9 cellular contexts compared by ENCODE assay signal in genomic region chr21:42525228-42525604, GRCh38. TPM values are rescaled to one million over a fixed set of nuclear protein-coding genes. Genes with fewer than 3 reads are reported as not detected.
A peak's percentile ranks its signal among the peaks of the same experiment; 100 is the strongest.
DNase-seq lines count a peak whose midpoint lies in the region; ATAC-seq, FAIRE-seq and TF ChIP-seq lines count a peak whose summit lies in the region.
"Had no signal": no experiment of that assay in that cellular context is flagged by ENCODE, and none has a peak within 500 bp of the region (broad histone marks: within the 10 kb centered on the region; RNA-seq: fewer than 3 reads in every experiment).

No MANE protein-coding gene starts in this region.

- DNase-seq in GM12878 (ENCODE audit: low read depth, low spot score) (no peak), mesothelial cell of epicardium (ENCODE audit: low spot score in 2 of 2, unreplicated experiment in 2 of 2) (no peak), AG08395 (ENCODE audit: low spot score) (no peak), foreskin fibroblast (no peak)
- DNase-seq in stimulated activated CD4-positive, alpha-beta T cell treated with anti-CD3 and anti-CD28 coated beads, Interleukin-2, amount 100 ng/mL, for 24 hours = no peak
- DNase-seq in stimulated activated naive CD4-positive, alpha-beta T cell treated with Interleukin-2 at 50 U/mL for 16 hours (lab: John Stamatoyannopoulos, UW) = no peak

- no peaks in the 10 kb centered on the region for H3K27me3 ChIP-seq in GM12878 (replicated peaks in 1 of 2; ENCODE audit: control insufficient read depth in 2 of 2, insufficient read depth in 2 of 2, low read length in 1 of 2)

- intact Hi-C loops in GM12878 (cut with micrococcal nuclease; ENCODE audit: unreplicated experiment) = no loop called here

- 0 out of 2 replicates have a peak overlapping the region, but pooled peaks have one; percentile 13 for H3K9ac ChIP-seq in GM12878 (ENCODE audit: control insufficient read depth, insufficient read depth, low read length)

- RAD21 ChIA-PET in GM12878 (lab: Charles Lee; ENCODE audit: unreplicated experiment) = interaction anchor here (1.4 to 7.7 kb wide), 8 partner anchors 10 to 359 kb away, joined by 3 to 87 read pairs (median 18); partner anchors contain the start of gene SLC37A1

- H3K9me3 Mint-ChIP-seq in mesothelial cell of epicardium = no peaks in the 10 kb centered on the region

- H3K27ac Mint-ChIP-seq in mesothelial cell of epicardium = peak overlapping the region; percentile 79

- peaks cover 63% of the 10 kb centered on the region for H3K4me1 ChIP-seq in GM12878 (ENCODE audit: control insufficient read depth, insufficient read depth, low read length)

- POLR2A ChIA-PET in GM12878 (lab: Charles Lee) = interaction anchor here (0.9 to 6.7 kb wide), 6 partner anchors 11 to 102 kb away, joined by 3 to 82 read pairs (median 16); partner anchors contain the start of gene SLC37A1

- SMC1A ChIA-PET in GM12878 (lab: Charles Lee; ENCODE audit: uncharacterized antibody, unreplicated experiment) = interaction anchor here (1.3 to 10.8 kb wide), 6 partner anchors 10 to 63 kb away, joined by 5 to 132 read pairs (median 38); partner anchors contain the start of gene SLC37A1

- peaks cover 7% of the 10 kb centered on the region for H3K36me3 Mint-ChIP-seq in mesothelial cell of epicardium

- TF ChIP-seq EP300 in GM12878 (IDR thresholded peaks at IDR 0.05; ENCODE audit: borderline replicate concordance in 1 of 2, control insufficient read depth in 1 of 2, low read depth in 2 of 2, low read length in 2 of 2) = no peak

- H3K4me2 ChIP-seq in GM12878 (ENCODE audit: control insufficient read depth, insufficient read depth) = peak overlapping the region; percentile 91

- peaks cover 12% of the 10 kb centered on the region for H3K27me3 Mint-ChIP-seq in mesothelial cell of epicardium (ENCODE audit: low read depth)

- no peaks in the 10 kb centered on the region for H3K9me3 ChIP-seq in GM12878 (replicated peaks; ENCODE audit: control insufficient read depth, insufficient read depth, low read length)

- CTCF ChIA-PET in GM12878 (lab: Yijun Ruan, JAX) = interaction anchor here (0.9 to 7.5 kb wide), 4 partner anchors 11 to 58 kb away, joined by 3 to 65 read pairs (median 28); no protein-coding TSS in a partner anchor

- no peak for FAIRE-seq in GM12878 (lab: Jason Lieb, UNC)

- no peak for TF ChIP-seq POLR2A in GM12878 (IDR thresholded peaks at IDR 0.05; ENCODE audit: low read depth, low read length)

- WGBS in GM12878 (ENCODE audit: insufficient coverage, insufficient replicate concordance, low lambda C conversion rate, missing lambda C conversion rate) = 11% methylated on average over 8 of the region's 8 CpGs

- peaks cover 4% of the 10 kb centered on the region for H3K79me2 ChIP-seq in GM12878 (ENCODE audit: control insufficient read depth, insufficient read depth, low read length)

- no peak overlapping the region for H2AFZ ChIP-seq in GM12878 (ENCODE audit: control insufficient read depth, low read depth, low read length)

- no peaks in the 10 kb centered on the region for H4K20me1 ChIP-seq in GM12878 (ENCODE audit: control insufficient read depth, insufficient read depth)

- H3K4me3 Mint-ChIP-seq in mesothelial cell of epicardium = peak overlapping the region; percentile 11

- peak; percentile 19 for ATAC-seq in GM19023 (IDR thresholded peaks at IDR 0.05; ENCODE audit: unreplicated experiment)
- peak; percentile 27 for ATAC-seq in HG02970 (IDR thresholded peaks at IDR 0.05; ENCODE audit: low FRiP score, unreplicated experiment)
- peak; percentile 47 for ATAC-seq in GM12878

- peaks cover 4 to 14% of the 10 kb centered on the region in 2 experiments for H3K36me3 ChIP-seq in GM12878 (ENCODE audit: control insufficient read depth in 2 of 2, insufficient read depth in 2 of 2, low read length in 1 of 2)

- H3K4me3 ChIP-seq in GM12878 (peak overlapping the region; percentile 48; the same call in 1 of the 2 replicates), foreskin fibroblast (ENCODE audit: low read depth in 1 of 2, low read length in 2 of 2) (peak overlapping the region in 1 of 2 donors; percentile 21)

- no TSS peak for BruUV-seq in GM12878 (replicated peaks; lab: Mats Ljungman, UMichigan)

- H3K27ac ChIP-seq in GM12878 (ENCODE audit: control insufficient read depth, insufficient read depth) = peak overlapping the region; percentile 85

- H3K4me1 Mint-ChIP-seq in mesothelial cell of epicardium = peaks cover 23% of the 10 kb centered on the region

- TF ChIP-seq RAD21 in GM12878 (IDR thresholded peaks at IDR 0.05; ENCODE audit: insufficient read depth, low read depth, low read length) = no peak

- TF ChIP-seq CTCF in GM12878 (IDR thresholded peaks at IDR 0.05 in 2 of 3, conservative IDR thresholded peaks at IDR 0.05 in 1 of 3; ENCODE audit: control insufficient read depth in 2 of 3, extremely low read depth in 1 of 3, insufficient read depth in 1 of 3, low read depth in 3 of 3, low read length in 3 of 3) (no peak), mesothelial cell of epicardium (IDR thresholded peaks at IDR 0.05; ENCODE audit: unreplicated experiment) (no peak), foreskin fibroblast (IDR thresholded peaks at IDR 0.05; ENCODE audit: low read depth, low read length) (no peak)

- in situ Hi-C loops in GM12878 (cut with MboI) = no loop called here

TF ChIP-seq in GM12878, 131 proteins besides CTCF, POLR2A, EP300 and RAD21 (continues in another document):
- TF ChIP-seq POLR2AphosphoS2 (IDR thresholded peaks at IDR 0.05; ENCODE audit: low read depth, low read length) = peak; percentile 72; the same call in 1 of the 2 replicates
- 0 out of 2 replicates have a peak, but pooled peaks have one; percentile 9 for TF ChIP-seq ZNF207 (IDR thresholded peaks at IDR 0.05; ENCODE audit: borderline replicate concordance)
- TF ChIP-seq TCF12 (IDR thresholded peaks at IDR 0.05; ENCODE audit: low read depth, low read length) = 0 out of 2 replicates have a peak, but pooled peaks have one; percentile 18
- no peak for TF ChIP-seq IRF4 (IDR thresholded peaks at IDR 0.05; ENCODE audit: low read depth, low read length)
- TF ChIP-seq RELB (IDR thresholded peaks at IDR 0.05; ENCODE audit: low read depth) = peak; percentile 18; the same call in 1 of the 2 replicates
- peak; percentile 21; the same call in 1 of the 2 replicates for TF ChIP-seq PKNOX1 (IDR thresholded peaks at IDR 0.05)

RNA-seq across cellular contexts. Expression of gene SLC37A1, which starts 11.6 kb away (rescaled TPM):
- 129 and 143 TPM in 2 replicates for total RNA-seq in GM12878 (2013; cell fraction: nucleolus; rRNA removed)
- total RNA-seq in GM12878 (2014; rRNA removed) = 33.0 and 35.5 TPM in 2 replicates
- 19.2 and 19.7 TPM in 2 replicates for total RNA-seq in GM12878 (2014; rRNA removed; fragmentation: Illumina TruSeq; extraction: Trizol)
- 30.7 and 34.8 TPM in 2 replicates for total RNA-seq in GM12878 (2021)
- 6.2 TPM for polyA plus RNA-seq in GM12878 (2011; ENCODE audit: low read depth)
- polyA plus RNA-seq in GM12878 (2011; rRNA removed) = 17.7 and 23.3 TPM in 2 replicates
- 20.2 and 24.6 TPM in 2 replicates for polyA plus RNA-seq in GM12878 (2011; cell fraction: cytosol; rRNA removed)
- 75.0 and 82.4 TPM in 2 replicates for polyA plus RNA-seq in GM12878 (2011; cell fraction: nucleus; rRNA removed)
- polyA plus RNA-seq in GM12878 (2012) = 17.7 and 18.5 TPM in 2 replicates
- 12.0 and 18.4 TPM in 2 replicates for polyA plus RNA-seq in GM12878 (2014; fragmentation: Illumina TruSeq; extraction: Trizol)
- polyA plus RNA-seq in GM12878 (2014; fragmentation: Nextera tagmentation; extraction: Ambion mirVana) = 1 to 10 TPM; 1.1 to 2.4 TPM
- polyA plus RNA-seq in GM12878 (2014; rRNA removed) = 25.4 and 26.5 TPM in 2 replicates
- 10 to 100 TPM; 28.0 to 32.0 TPM for polyA plus RNA-seq in GM12878 (2016; fragmentation: Nextera tagmentation; extraction: Ambion mirVana)
- 22.6 and 32.2 TPM in 2 replicates for polyA minus RNA-seq in GM12878 (2011; rRNA and poly(A)+ RNA removed)
- polyA minus RNA-seq in GM12878 (2011; cell fraction: cytosol; rRNA and poly(A)+ RNA removed) = 8.6 and 12.4 TPM in 2 replicates
- 43.9 and 56.5 TPM in 2 replicates for polyA minus RNA-seq in GM12878 (2011; cell fraction: nucleus; rRNA and poly(A)+ RNA removed)
- total RNA-seq in mesothelial cell of epicardium = 13.0 to 15.9 TPM (median 14.8 TPM) in 3 replicates

RNA-seq across cellular contexts. Expression of gene RSPH1, which starts 29.2 kb away (rescaled TPM):
- total RNA-seq in GM12878 (2013; cell fraction: nucleolus; rRNA removed) = 0.56 and 0.78 TPM in 2 replicates
- total RNA-seq in GM12878 (2014; rRNA removed) (0.11 and 0.33 TPM in 2 replicates), GM12878 (2014; rRNA removed; fragmentation: Illumina TruSeq; extraction: Trizol) (0.27 and 0.37 TPM in 2 replicates), GM12878 (2021) (0.27 and 0.28 TPM in 2 replicates), mesothelial cell of epicardium (0.23 to 0.42 TPM (median 0.40 TPM) in 3 replicates)
- polyA plus RNA-seq in GM12878 (2011; ENCODE audit: low read depth) = 0.94 TPM
- polyA plus RNA-seq in GM12878 (2011; rRNA removed) (0.38 and 0.59 TPM in 2 replicates), GM12878 (2014; fragmentation: Illumina TruSeq; extraction: Trizol) (0.37 and 0.67 TPM in 2 replicates), GM12878 (2014; fragmentation: Nextera tagmentation; extraction: Ambion mirVana) (under 1 TPM; 0.37 to 0.38 TPM), GM12878 (2014; rRNA removed) (0.19 and 0.81 TPM in 2 replicates), GM12878 (2016; fragmentation: Nextera tagmentation; extraction: Ambion mirVana) (1 to 10 TPM; 1.2 to 1.4 TPM)
- 0.10 and 0.21 TPM in 2 replicates for polyA plus RNA-seq in GM12878 (2011; cell fraction: cytosol; rRNA removed)
- 0.16 and 0.22 TPM in 2 replicates for polyA plus RNA-seq in GM12878 (2011; cell fraction: nucleus; rRNA removed)
- 0.79 and 1.1 TPM in 2 replicates for polyA plus RNA-seq in GM12878 (2012)
- 0.88 TPM in 1 of 2 replicates, not detected in the other for polyA minus RNA-seq in GM12878 (2011; rRNA and poly(A)+ RNA removed)
- polyA minus RNA-seq in GM12878 (2011; cell fraction: cytosol; rRNA and poly(A)+ RNA removed) = not detected in 2 replicates
- not detected in 2 replicates for polyA minus RNA-seq in GM12878 (2011; cell fraction: nucleus; rRNA and poly(A)+ RNA removed)
- total RNA-seq: M059J had no signal
